1 cellular context compared by ENCODE assay signal in genomic region chr1:233730809-233731208, GRCh38.
A peak's percentile ranks its signal among the peaks of the same experiment; 100 is the strongest.
TF ChIP-seq lines count a peak whose summit lies in the region.

No MANE protein-coding gene starts in this region.

TF ChIP-seq in K562, 482 proteins besides CTCF, POLR2A, EP300 and RAD21 (continued from another document and continues in another):
- TF ChIP-seq ZNF592 (IDR thresholded peaks at IDR 0.05) (peak; percentile 2; the same call in 1 of the 2 replicates), E2F4 (CRISPR knock-in tag; IDR thresholded peaks at IDR 0.05; ENCODE audit: low read depth) (no peak), MYBL2 (IDR thresholded peaks at IDR 0.05; ENCODE audit: low read depth) (no peak), MYBL2 (CRISPR knock-in tag; IDR thresholded peaks at IDR 0.05; ENCODE audit: borderline replicate concordance) (no peak), SNAPC5 (CRISPR knock-in tag; IDR thresholded peaks at IDR 0.05) (no peak), FOXO4 (CRISPR knock-in tag; IDR thresholded peaks at IDR 0.05) (no peak), RREB1 (CRISPR knock-in tag; IDR thresholded peaks at IDR 0.05) (no peak), XRCC4 (IDR thresholded peaks at IDR 0.05; ENCODE audit: extremely low read depth, insufficient read depth, insufficient read length) (no peak), SREBF2 (CRISPR knock-in tag; IDR thresholded peaks at IDR 0.05) (no peak), RAD51 (IDR thresholded peaks at IDR 0.05; ENCODE audit: borderline replicate concordance, low read depth) (no peak), NEUROD1 (IDR thresholded peaks at IDR 0.05; ENCODE audit: borderline replicate concordance, low read depth, low read length, partially characterized antibody) (no peak), ETV1 (tag; conservative IDR thresholded peaks at IDR 0.05; ENCODE audit: low read depth) (no peak), E4F1 (CRISPR knock-in tag; IDR thresholded peaks at IDR 0.05; ENCODE audit: borderline replicate concordance) (no peak), ETV5 (CRISPR knock-in tag; IDR thresholded peaks at IDR 0.05; ENCODE audit: low read depth) (no peak), PHF20 (IDR thresholded peaks at IDR 0.05; ENCODE audit: partially characterized antibody) (no peak), ZNF511 (CRISPR knock-in tag; IDR thresholded peaks at IDR 0.05) (0 out of 2 replicates have a peak, but pooled peaks have one; percentile 27), ZNF830 (CRISPR knock-in tag; IDR thresholded peaks at IDR 0.05) (no peak), ARID3A (IDR thresholded peaks at IDR 0.05; ENCODE audit: borderline replicate concordance, low read depth, low read length) (no peak), TCF7L2 (IDR thresholded peaks at IDR 0.05; ENCODE audit: low read depth, low read length) (no peak), FIP1L1 (IDR thresholded peaks at IDR 0.05; ENCODE audit: low read depth, low read length, poor library complexity, severe bottlenecking) (no peak), ZFP1 (CRISPR knock-in tag; IDR thresholded peaks at IDR 0.05) (no peak), ELF2 (CRISPR knock-in tag; IDR thresholded peaks at IDR 0.05) (no peak), MIER1 (IDR thresholded peaks at IDR 0.05; ENCODE audit: low read depth) (no peak), ATF7 (IDR thresholded peaks at IDR 0.05) (no peak), RBFOX2 (IDR thresholded peaks at IDR 0.05; ENCODE audit: low read depth, low read length) (no peak), ETS1 (conservative IDR thresholded peaks at IDR 0.05; ENCODE audit: control insufficient read depth, low read depth, low read length) (no peak), CBFA2T3 (IDR thresholded peaks at IDR 0.05) (no peak), TEAD1 (CRISPR knock-in tag; IDR thresholded peaks at IDR 0.05) (peak in 1 of 2 experiments; percentile 50; a peak in 1 of 4 replicates), JUN (IDR thresholded peaks at IDR 0.05; ENCODE audit: borderline replicate concordance, low read depth, low read length) (no peak), JUN (CRISPR knock-in tag; IDR thresholded peaks at IDR 0.05; ENCODE audit: borderline replicate concordance) (no peak), PRMT5 (CRISPR knock-in tag; IDR thresholded peaks at IDR 0.05) (no peak), SMARCA4 (IDR thresholded peaks at IDR 0.05) (no peak), NR2C1 (IDR thresholded peaks at IDR 0.05) (no peak), NR2C1 (tag; IDR thresholded peaks at IDR 0.05) (no peak), RBM22 (IDR thresholded peaks at IDR 0.05; ENCODE audit: low read depth, low read length, poor library complexity, severe bottlenecking) (no peak), DPF2 (IDR thresholded peaks at IDR 0.05) (no peak), E2F6 (IDR thresholded peaks at IDR 0.05; ENCODE audit: borderline replicate concordance in 1 of 2, extremely low read depth in 1 of 2, insufficient read depth in 1 of 2, insufficient read length in 1 of 2, low read depth in 1 of 2, low read length in 1 of 2, poor library complexity in 1 of 2, severe bottlenecking in 1 of 2) (no peak), ZNF507 (tag; conservative IDR thresholded peaks at IDR 0.05) (no peak), RNF2 (IDR thresholded peaks at IDR 0.05) (no peak), ZFPM2 (CRISPR knock-in tag; IDR thresholded peaks at IDR 0.05) (no peak), ZNF512 (tag; IDR thresholded peaks at IDR 0.05) (no peak)
